Comparison of ENCODE assay signal across 8 cellular contexts in the genomic region with DNA sequence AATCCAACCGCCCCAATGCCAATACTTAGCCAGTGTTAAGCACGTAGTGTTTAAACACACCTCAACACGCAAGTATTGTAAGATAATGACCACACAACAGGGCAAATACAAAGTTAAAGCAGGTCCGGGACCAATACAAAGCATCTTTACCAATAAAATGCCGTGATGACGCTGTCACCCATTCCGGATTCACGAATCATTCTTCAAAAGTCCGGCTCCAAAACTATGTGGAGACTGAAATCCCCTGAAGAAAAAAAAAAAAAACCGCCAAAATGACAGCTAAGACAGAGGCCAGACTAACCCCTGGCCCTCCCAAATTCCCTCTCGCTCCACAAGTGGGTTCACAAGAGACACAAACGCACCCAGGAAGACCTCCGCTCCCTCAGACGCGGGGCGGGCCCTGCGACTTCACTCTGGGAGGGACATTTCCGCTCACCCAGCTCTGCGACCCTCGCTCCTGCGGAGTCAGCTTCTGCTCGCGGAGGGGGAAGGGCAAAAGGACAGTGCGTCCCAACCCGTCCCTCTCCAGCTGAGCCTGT. TPM values are rescaled to one million over a fixed set of nuclear protein-coding genes. Genes with fewer than 3 reads are reported as not detected.
DNase-seq lines count a peak whose midpoint lies in the region; ATAC-seq and TF ChIP-seq lines count a peak whose summit lies in the region.

No MANE protein-coding gene starts in this region.

- H3K27ac ChIP-seq in SU-DHL-6 (ENCODE audit: low read depth, low read length) (peak overlapping the region; percentile 89), foreskin keratinocyte (peak overlapping the region; percentile 85), skin epidermis (peak overlapping the region in 20 of 21 experiments; percentile 48 to 95 (median 88))

- H3K9me3 Mint-ChIP-seq in T-helper 1 cell treated with Interleukin-12 subunit alpha and Interleukin-12 subunit beta and Interleukin-4 antibody, amounts not matched to agents 30 μg/mL and 1 μg/mL, for 36 hours, result no peaks in the 10 kb centered on the region

- H3K79me2 ChIP-seq in SU-DHL-6 (ENCODE audit: insufficient read depth, low read length), result peaks cover 63% of the 10 kb centered on the region

- H3K4me3 ChIP-seq in SU-DHL-6 (ENCODE audit: insufficient read depth, low read length, poor library complexity, severe bottlenecking), result peak overlapping the region; percentile 99
- H3K4me3 ChIP-seq in skin epidermis, result peak overlapping the region; percentile 66 to 79 (median 73)

- H3K27ac Mint-ChIP-seq in T-helper 1 cell treated with Interleukin-12 subunit alpha and Interleukin-12 subunit beta and Interleukin-4 antibody, amounts not matched to agents 30 μg/mL and 1 μg/mL, for 36 hours, result peak overlapping the region; percentile 95

- peaks cover 25% of the 10 kb centered on the region for H3K36me3 ChIP-seq in SU-DHL-6 (ENCODE audit: low read length)

- peaks cover 10% of the 10 kb centered on the region for H3K4me1 ChIP-seq in foreskin keratinocyte

- peak overlapping the region; percentile 67 for H3K4me2 ChIP-seq in SU-DHL-6 (ENCODE audit: low read depth, low read length, poor library complexity, severe bottlenecking)

- H3K9me2 ChIP-seq in SU-DHL-6 (replicated peaks; ENCODE audit: insufficient read depth, low read length), result no peaks in the 10 kb centered on the region

- ATAC-seq in HG02798 (IDR thresholded peaks at IDR 0.05; ENCODE audit: poor library complexity, unreplicated experiment) (peak; percentile 44), foreskin keratinocyte (no peak), left lobe of liver (no peak)

- H3K4me1 Mint-ChIP-seq in T-helper 1 cell treated with Interleukin-12 subunit alpha and Interleukin-12 subunit beta and Interleukin-4 antibody, amounts not matched to agents 30 μg/mL and 1 μg/mL, for 36 hours (ENCODE audit: low read depth), result peaks cover 43% of the 10 kb centered on the region

- H3K9me3 ChIP-seq in SU-DHL-6 (ENCODE audit: insufficient read depth, low read length), result no peaks in the 10 kb centered on the region

- 0 out of 2 replicates have a peak, but pooled peaks cover 9% of the 10 kb centered on the region for H4K20me1 ChIP-seq in SU-DHL-6 (ENCODE audit: low read depth, low read length)

- H3K4me3 Mint-ChIP-seq in T-helper 1 cell treated with Interleukin-12 subunit alpha and Interleukin-12 subunit beta and Interleukin-4 antibody, amounts not matched to agents 30 μg/mL and 1 μg/mL, for 36 hours, result peak overlapping the region; percentile 94

- H3F3A ChIP-seq in SU-DHL-6 (ENCODE audit: insufficient read depth), result peaks cover 18% of the 10 kb centered on the region

- DNase-seq in T-helper 1 cell, result no peak
- DNase-seq in foreskin keratinocyte, result no peak
- DNase-seq in NCI-H748 treated with DMSO at 0.1 percent for 48 hours (lab: John Stamatoyannopoulos, UW), result no peak
- no peak for DNase-seq in left lobe of liver (ENCODE audit: low spot score)

- H3K27me3 ChIP-seq in SU-DHL-6 (ENCODE audit: low read length) (no peaks in the 10 kb centered on the region), foreskin keratinocyte (no peaks in the 10 kb centered on the region)

- no peaks in the 10 kb centered on the region for H3K27me3 Mint-ChIP-seq in T-helper 1 cell treated with Interleukin-12 subunit alpha and Interleukin-12 subunit beta and Interleukin-4 antibody, amounts not matched to agents 30 μg/mL and 1 μg/mL, for 36 hours (ENCODE audit: low read depth)

- H3K36me3 Mint-ChIP-seq in T-helper 1 cell treated with Interleukin-12 subunit alpha and Interleukin-12 subunit beta and Interleukin-4 antibody, amounts not matched to agents 30 μg/mL and 1 μg/mL, for 36 hours (ENCODE audit: low read depth), result peaks cover 28% of the 10 kb centered on the region

- peak overlapping the region; percentile 88 for H3K9ac ChIP-seq in SU-DHL-6 (ENCODE audit: low read length)

- H2AFZ ChIP-seq in SU-DHL-6 (ENCODE audit: low read depth, low read length, severe bottlenecking), result peak overlapping the region; percentile 75

- TF ChIP-seq CTCF in SU-DHL-6 (IDR thresholded peaks at IDR 0.05; ENCODE audit: insufficient read depth, low read length, poor library complexity, severe bottlenecking) (no peak), foreskin keratinocyte (conservative IDR thresholded peaks at IDR 0.05) (no peak)

RNA-seq across cellular contexts. Expression of a gene that starts 0.6 kb away (rescaled TPM):
- total RNA-seq in foreskin keratinocyte (37.7 and 40.5 TPM in 2 replicates), left lobe of liver (11.1 TPM)
- polyA plus RNA-seq in foreskin keratinocyte, result 15.4 and 20.8 TPM in 2 replicates

RNA-seq across cellular contexts. Expression of a gene that starts 0.8 kb away (rescaled TPM):
- total RNA-seq in foreskin keratinocyte (15.5 and 16.1 TPM in 2 replicates), left lobe of liver (1.1 TPM)
- 4.8 and 5.9 TPM in 2 replicates for polyA plus RNA-seq in foreskin keratinocyte

RNA-seq across cellular contexts. Expression of a gene that starts 43.9 kb away (rescaled TPM):
- 361 and 387 TPM in 2 replicates for total RNA-seq in foreskin keratinocyte
- 417 and 443 TPM in 2 replicates for polyA plus RNA-seq in foreskin keratinocyte
- total RNA-seq in left lobe of liver, result 52.0 TPM

RNA-seq across cellular contexts. Expression of a gene that starts 44.3 kb away (rescaled TPM):
- total RNA-seq in foreskin keratinocyte (2.8 and 3.4 TPM in 2 replicates), left lobe of liver (4.7 TPM)
- 0.25 and 0.28 TPM in 2 replicates for polyA plus RNA-seq in foreskin keratinocyte
